ENCODE assay signal across 12 cellular contexts in the genomic region with DNA sequence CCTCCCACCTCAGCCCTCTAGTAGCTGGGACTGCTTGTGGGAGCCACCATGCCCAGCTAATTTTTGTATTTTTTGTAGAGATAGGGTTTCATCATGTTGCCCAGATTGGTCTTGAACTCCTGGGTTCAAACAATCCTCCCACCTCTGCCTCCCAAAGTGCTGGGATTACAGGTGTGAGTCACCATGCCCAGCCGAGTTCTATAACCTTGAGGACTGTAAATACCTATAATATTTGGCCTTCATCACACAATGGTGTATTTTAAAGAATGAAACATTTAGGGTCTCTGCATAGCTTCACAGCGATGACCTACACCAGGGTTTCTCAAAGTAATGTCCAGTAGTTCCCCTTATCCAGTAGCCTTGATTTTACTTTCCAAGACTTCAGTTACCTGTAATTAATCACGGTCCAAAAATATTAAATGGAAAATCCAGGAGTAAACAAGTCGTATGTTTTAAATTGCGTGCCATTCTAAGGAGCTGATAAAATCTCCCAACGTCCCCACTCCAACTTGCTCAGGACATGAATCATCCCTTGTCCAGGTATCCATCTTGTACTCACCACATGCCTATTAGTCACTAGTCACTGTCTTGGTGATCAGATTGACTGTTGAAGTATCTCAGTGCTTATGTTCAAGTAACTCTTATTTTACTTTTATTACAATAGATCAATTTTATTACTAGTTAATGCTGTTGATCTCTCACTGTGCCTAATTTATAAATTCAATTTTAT.
A peak's percentile ranks its signal among the peaks of the same experiment; 100 is the strongest.
DNase-seq lines count a peak whose midpoint lies in the region; ATAC-seq and TF ChIP-seq lines count a peak whose summit lies in the region.
"Had no signal": no experiment of that assay in that cellular context is flagged by ENCODE, and none has a peak within 500 bp of the region (broad histone marks: within the 10 kb centered on the region; RNA-seq: fewer than 3 reads in every experiment).

No MANE protein-coding gene starts in this region.

- no peaks in the 10 kb centered on the region for H3K9me3 ChIP-seq in heart right ventricle
- H3K9me3 ChIP-seq: transverse colon had no signal

- no peak overlapping the region for H3K27ac Mint-ChIP-seq in activated T-cell treated with anti-CD3 and anti-CD28 coated beads, Interleukin-2, amount 50 U/mL, for 72 hours
- H3K27ac Mint-ChIP-seq in stimulated activated effector memory CD8-positive, alpha-beta T cell treated with anti-CD3 and anti-CD28 coated beads, Interleukin-12 subunit alpha, Interleukin-12 subunit beta, amount 100 ng/mL, for 72 hours = peak overlapping the region; percentile 86

- no peaks in the 10 kb centered on the region for H3K9me3 Mint-ChIP-seq in activated T-cell treated with anti-CD3 and anti-CD28 coated beads, Interleukin-2, amount 50 U/mL, for 72 hours
- H3K9me3 Mint-ChIP-seq in stimulated activated effector memory CD8-positive, alpha-beta T cell treated with anti-CD3 and anti-CD28 coated beads, Interleukin-12 subunit alpha, Interleukin-12 subunit beta, amount 100 ng/mL, for 72 hours = no peaks in the 10 kb centered on the region
- H3K9me3 Mint-ChIP-seq: central memory CD8-positive, alpha-beta T cell had no signal

- intact Hi-C loops in heart right ventricle (cut with DNase I) = no loop called here

- no peaks in the 10 kb centered on the region for H3K27me3 ChIP-seq in heart right ventricle
- H3K27me3 ChIP-seq: transverse colon had no signal

- H3K4me3 ChIP-seq in choroid plexus epithelial cell (ENCODE audit: low read depth, low read length) (no peak overlapping the region), heart right ventricle (no peak overlapping the region)
- H3K4me3 ChIP-seq: transverse colon had no signal

- H3K27ac ChIP-seq in heart right ventricle = peak overlapping the region in 1 of 10 donors; percentile 71

- no peaks in the 10 kb centered on the region for H3K36me3 ChIP-seq in heart right ventricle
- H3K36me3 ChIP-seq: transverse colon had no signal

- H3K4me1 Mint-ChIP-seq in activated T-cell treated with anti-CD3 and anti-CD28 coated beads, Interleukin-2, amount 50 U/mL, for 72 hours (ENCODE audit: low read depth) = peaks cover 49% of the 10 kb centered on the region
- peaks cover 17% of the 10 kb centered on the region for H3K4me1 Mint-ChIP-seq in stimulated activated effector memory CD8-positive, alpha-beta T cell treated with anti-CD3 and anti-CD28 coated beads, Interleukin-12 subunit alpha, Interleukin-12 subunit beta, amount 100 ng/mL, for 72 hours

- DNase-seq in activated T-cell treated with anti-CD3 and anti-CD28 coated beads, Interleukin-2, amount 50 U/mL, for 72 hours = peak in 1 of 2 donors; percentile 2
- no peak for DNase-seq in activated T-cell treated with anti-CD3 and anti-CD28 coated beads, Interleukin-2, amount 50 U/mL, for 1 hour
- DNase-seq in RPMI7951 (ENCODE audit: low read depth) (peak; percentile 74), choroid plexus epithelial cell (ENCODE audit: low read depth) (peak; percentile 30), cerebellar nuclear complex (lab: John Stamatoyannopoulos, UW) (no peak), heart right ventricle (no peak)
- no peak for DNase-seq in stimulated activated effector memory CD8-positive, alpha-beta T cell treated with anti-CD3 and anti-CD28 coated beads, Interleukin-12 subunit alpha, Interleukin-12 subunit beta, amount 100 ng/mL, for 72 hours (ENCODE audit: low spot score in 2 of 2)
- DNase-seq: activated T-cell treated with anti-CD3 and anti-CD28 coated beads for 4 hours, DND-41, transverse colon had no signal

- no peak overlapping the region for H3K4me3 Mint-ChIP-seq in activated T-cell treated with anti-CD3 and anti-CD28 coated beads, Interleukin-2, amount 50 U/mL, for 72 hours
- H3K4me3 Mint-ChIP-seq in stimulated activated effector memory CD8-positive, alpha-beta T cell treated with anti-CD3 and anti-CD28 coated beads, Interleukin-12 subunit alpha, Interleukin-12 subunit beta, amount 100 ng/mL, for 72 hours = peak overlapping the region; percentile 41

- TF ChIP-seq CTCF in choroid plexus epithelial cell (conservative IDR thresholded peaks at IDR 0.05; ENCODE audit: low read depth, low read length) = no peak
- TF ChIP-seq CTCF in heart right ventricle (IDR thresholded peaks at IDR 0.05) = no peak

- H3K36me3 Mint-ChIP-seq in activated T-cell treated with anti-CD3 and anti-CD28 coated beads, Interleukin-2, amount 50 U/mL, for 72 hours (ENCODE audit: insufficient read depth in 2 of 2) = no peaks in the 10 kb centered on the region
- peaks cover 8% of the 10 kb centered on the region for H3K36me3 Mint-ChIP-seq in stimulated activated effector memory CD8-positive, alpha-beta T cell treated with anti-CD3 and anti-CD28 coated beads, Interleukin-12 subunit alpha, Interleukin-12 subunit beta, amount 100 ng/mL, for 72 hours

- no peaks in the 10 kb centered on the region for H3K27me3 Mint-ChIP-seq in activated T-cell treated with anti-CD3 and anti-CD28 coated beads, Interleukin-2, amount 50 U/mL, for 72 hours (ENCODE audit: low read depth)
- H3K27me3 Mint-ChIP-seq: central memory CD8-positive, alpha-beta T cell had no signal

- H3K4me1 ChIP-seq in heart right ventricle = peaks cover 0 to 29% (median 11%) of the 10 kb centered on the region in 9 donors

- WGBS in heart right ventricle, 2 donors = 91 to 95% methylated on average over 6 of the region's 6 CpGs

- peak; percentile 47 to 48 for ATAC-seq in activated T-cell treated with anti-CD3 and anti-CD28 coated beads, Interleukin-2, amount 50 U/mL, for 72 hours (replicated peaks in 1 of 2)
- peak; percentile 51 for ATAC-seq in stimulated activated effector memory CD8-positive, alpha-beta T cell treated with anti-CD3 and anti-CD28 coated beads, Interleukin-12 subunit alpha, Interleukin-12 subunit beta, amount 100 ng/mL, for 72 hours
- ATAC-seq in HG03520 (IDR thresholded peaks at IDR 0.05; ENCODE audit: unreplicated experiment) = no peak
- ATAC-seq in heart right ventricle = no peak

Comparison
In these comparisons a context has a peak if more than half of its experiments do, and no peak if none do; other contexts are left out.
1. ATAC-seq: peak in activated T-cell treated with anti-CD3 and anti-CD28 coated beads, Interleukin-2, amount 50 U/mL, for 72 hours (2 of 2) and stimulated activated effector memory CD8-positive, alpha-beta T cell treated with anti-CD3 and anti-CD28 coated beads, Interleukin-12 subunit alpha, Interleukin-12 subunit beta, amount 100 ng/mL, for 72 hours (single experiment); none in HG03520 (single experiment) and heart right ventricle (0 of 8).
2. DNase-seq: peak in RPMI7951 (single experiment) and choroid plexus epithelial cell (single experiment); none in activated T-cell treated with anti-CD3 and anti-CD28 coated beads, Interleukin-2, amount 50 U/mL, for 1 hour (single experiment), stimulated activated effector memory CD8-positive, alpha-beta T cell treated with anti-CD3 and anti-CD28 coated beads, Interleukin-12 subunit alpha, Interleukin-12 subunit beta, amount 100 ng/mL, for 72 hours (0 of 2), cerebellar nuclear complex (0 of 2) and heart right ventricle (0 of 2).